In genomic region chr15:40054746-40055575, GRCh38 we compare ENCODE assay signal across 8 cellular contexts. TPM values are rescaled to one million over a fixed set of nuclear protein-coding genes. Genes with fewer than 3 reads are reported as not detected.
DNase-seq lines count a peak whose midpoint lies in the region; ATAC-seq and TF ChIP-seq lines count a peak whose summit lies in the region.

No MANE protein-coding gene starts in this region.

- H3K9ac ChIP-seq in DND-41 (ENCODE audit: low read depth, low read length), result peak overlapping the region; percentile 63

- peak overlapping the region; percentile 67 to 88 for H3K27ac Mint-ChIP-seq in effector memory CD8-positive, alpha-beta T cell

- H3K4me1 Mint-ChIP-seq in effector memory CD8-positive, alpha-beta T cell (ENCODE audit: low read depth in 2 of 2), result peaks cover 43 to 59% of the 10 kb centered on the region in 2 donors

- H3K4me3 ChIP-seq in DND-41 (ENCODE audit: low read depth in 1 of 2, low read length in 2 of 2), result peak overlapping the region in 1 of 2 experiments; percentile 45; a peak in 1 of 4 replicates
- peak overlapping the region; percentile 22 for H3K4me3 ChIP-seq in OCI-LY7 (ENCODE audit: low read depth, low read length, poor library complexity, severe bottlenecking)

- no peaks in the 10 kb centered on the region for H3K9me3 Mint-ChIP-seq in effector memory CD8-positive, alpha-beta T cell

- peak overlapping the region; percentile 70 to 77 for H3K4me3 Mint-ChIP-seq in effector memory CD8-positive, alpha-beta T cell

- H3K27me3 ChIP-seq in DND-41 (ENCODE audit: insufficient read depth, low read length, poor library complexity), result no peaks in the 10 kb centered on the region

- H3K27me3 Mint-ChIP-seq in effector memory CD8-positive, alpha-beta T cell, result no peaks in the 10 kb centered on the region

- DNase-seq in DND-41 (peak; percentile 91), OCI-LY7 (ENCODE audit: low spot score) (peak; percentile 86), sciatic nerve (ENCODE audit: low spot score) (no peak), iPS-NIHi11 (ENCODE audit: low spot score) (no peak), NCI-H446 (lab: John Stamatoyannopoulos, UW) (no peak)
- no peak for DNase-seq in effector memory CD8-positive, alpha-beta T cell

- POLR2A ChIA-PET in OCI-LY7 (lab: Charles Lee), result interaction anchor here (0.5 to 3.5 kb wide), 8 partner anchors 9 to 1827 kb away, joined by 3 to 10 read pairs (median 4); no protein-coding TSS in a partner anchor

- H3K4me2 ChIP-seq in DND-41 (ENCODE audit: insufficient read depth, low read length) (peak overlapping the region; percentile 55), OCI-LY7 (ENCODE audit: low read length) (peak overlapping the region; percentile 71)

- intact Hi-C loops in OCI-LY7 (cut with micrococcal nuclease; ENCODE audit: unreplicated experiment), result loop anchor here (2.0 to 5.0 kb wide), 2 partner anchors 44 to 267 kb away; partner anchors contain the start of gene INAFM2
- intact Hi-C loops in sciatic nerve (cut with DNase I), result no loop called here

- H3K79me2 ChIP-seq in DND-41 (ENCODE audit: insufficient read depth, low read length) (peaks cover 11% of the 10 kb centered on the region), OCI-LY7 (ENCODE audit: insufficient read depth, low read depth, low read length) (no peaks in the 10 kb centered on the region)

- peak; percentile 76 for ATAC-seq in DND-41 (ENCODE audit: insufficient read depth, low read depth)
- ATAC-seq in GM19043 (IDR thresholded peaks at IDR 0.05; ENCODE audit: low read depth, unreplicated experiment), result peak; percentile 77
- ATAC-seq in HG03159 (IDR thresholded peaks at IDR 0.05; ENCODE audit: unreplicated experiment), result peak; percentile 58
- peak; percentile 63 for ATAC-seq in effector memory CD8-positive, alpha-beta T cell (replicated peaks)
- ATAC-seq in sciatic nerve, result peak; percentile 33

- TF ChIP-seq CTCF in DND-41 (IDR thresholded peaks at IDR 0.05; ENCODE audit: borderline replicate concordance, extremely low read depth, low read length, poor library complexity, severe bottlenecking), result no peak
- TF ChIP-seq CTCF in OCI-LY7 (conservative IDR thresholded peaks at IDR 0.05; ENCODE audit: low read length), result no peak

- H3K27ac ChIP-seq in DND-41 (ENCODE audit: low read length) (peak overlapping the region; percentile 100), OCI-LY7 (ENCODE audit: low read depth, low read length, poor library complexity, severe bottlenecking) (peak overlapping the region; percentile 31)

- H4K20me1 ChIP-seq in DND-41 (ENCODE audit: insufficient read depth, low read length) (no peaks in the 10 kb centered on the region), OCI-LY7 (ENCODE audit: insufficient read depth, low read length) (no peaks in the 10 kb centered on the region)

- peaks cover 7% of the 10 kb centered on the region for H3K36me3 Mint-ChIP-seq in effector memory CD8-positive, alpha-beta T cell (ENCODE audit: insufficient read depth)

- H3K36me3 ChIP-seq in DND-41 (ENCODE audit: insufficient read depth, low read length) (peaks cover 4% of the 10 kb centered on the region; the same call in 1 of the 2 replicates), OCI-LY7 (ENCODE audit: insufficient read depth, low read length) (no peaks in the 10 kb centered on the region)

- no TSS peak for BruUV-seq in OCI-LY7 (replicated peaks; lab: Mats Ljungman, UMichigan)

- H2AFZ ChIP-seq in DND-41 (ENCODE audit: low read depth, low read length), result 0 out of 2 replicates have a peak overlapping the region, but pooled peaks have one; percentile 41
- H2AFZ ChIP-seq in OCI-LY7 (ENCODE audit: low read length), result no peak overlapping the region

- CTCF ChIA-PET in OCI-LY7 (lab: Charles Lee; ENCODE audit: unreplicated experiment), result interaction anchor here (2.3 kb wide), 1 partner anchor 41 kb away, joined by 7 read pairs; no protein-coding TSS in a partner anchor

- H3K9me3 ChIP-seq in DND-41 (ENCODE audit: insufficient read depth, low read length, severe bottlenecking) (no peaks in the 10 kb centered on the region), OCI-LY7 (ENCODE audit: low read length) (no peaks in the 10 kb centered on the region)

- H3K9me2 ChIP-seq in OCI-LY7 (ENCODE audit: insufficient read depth, low read length), result no peaks in the 10 kb centered on the region

- H3K4me1 ChIP-seq in DND-41 (ENCODE audit: insufficient read depth, low read length), result peaks cover 75% of the 10 kb centered on the region
- H3K4me1 ChIP-seq in OCI-LY7 (ENCODE audit: insufficient read depth, low read length, poor library complexity, severe bottlenecking), result peaks cover 61% of the 10 kb centered on the region

RNA-seq across cellular contexts. Expression of gene SRP14, which starts 16.0 kb away (rescaled TPM):
- 188 and 250 TPM in 2 replicates for total RNA-seq in OCI-LY7 (2014; rRNA removed; shearing (Covaris generic))
- total RNA-seq in OCI-LY7 (2022) (130 TPM in 2 replicates), sciatic nerve (150 TPM)

RNA-seq across cellular contexts. Expression of gene BMF, which starts 53.7 kb away (rescaled TPM):
- total RNA-seq in OCI-LY7 (2014; rRNA removed; shearing (Covaris generic)), result 4.8 and 5.3 TPM in 2 replicates
- total RNA-seq in OCI-LY7 (2022) (11.1 and 11.3 TPM in 2 replicates), sciatic nerve (15.0 TPM)

Comparison
In these comparisons a context has a peak if more than half of its experiments do, and no peak if none do; other contexts are left out.
1. DNase-seq: peak in DND-41 (single experiment) and OCI-LY7 (single experiment); none in effector memory CD8-positive, alpha-beta T cell (0 of 3), sciatic nerve (single experiment), iPS-NIHi11 (single experiment) and NCI-H446 (0 of 2).
2. Peak in every context shown above with its lines, with median percentiles within 50 percentile points of each other: ATAC-seq.